ENCODE assay signal across 22 cellular contexts in genomic region chr1:14961661-14962267, GRCh38.
A peak's percentile ranks its signal among the peaks of the same experiment; 100 is the strongest.
DNase-seq lines count a peak whose midpoint lies in the region; FAIRE-seq and TF ChIP-seq lines count a peak whose summit lies in the region.
"Had no signal": no experiment of that assay in that cellular context is flagged by ENCODE, and none has a peak within 500 bp of the region (broad histone marks: within the 10 kb centered on the region; RNA-seq: fewer than 3 reads in every experiment).

No MANE protein-coding gene starts in this region.

- no peak overlapping the region for H3K9ac ChIP-seq in endothelial cell of umbilical vein (replicated peaks; ENCODE audit: extremely low read depth, insufficient read depth, low read length)
- H3K9ac ChIP-seq: KMS-11 had no signal

- no peak for TF ChIP-seq POLR2A in endothelial cell of umbilical vein (IDR thresholded peaks at IDR 0.05; ENCODE audit: low read depth, low read length)

- no peak overlapping the region for H3K27ac Mint-ChIP-seq in activated CD4-positive, alpha-beta T cell treated with anti-CD3 and anti-CD28 coated beads, Interleukin-2, amount 10 ng/mL, durations not matched to agents 7 days and 5 days
- H3K27ac Mint-ChIP-seq: activated B cell treated with CpG ODN at 0.5 μM for 24 hours; activated CD4-positive, alpha-beta memory T cell treated with anti-CD3 and anti-CD28 coated beads for 36 hours; CD8-positive, alpha-beta T cell had no signal

- H3K4me1 ChIP-seq in endothelial cell of umbilical vein (ENCODE audit: control insufficient read depth, extremely low read depth, insufficient read depth, low read length), result no peaks in the 10 kb centered on the region
- H3K4me1 ChIP-seq: adrenal gland, stomach had no signal

- no peaks in the 10 kb centered on the region for H3K36me3 ChIP-seq in endothelial cell of umbilical vein (ENCODE audit: control insufficient read depth in 2 of 2, extremely low read depth in 1 of 2, insufficient read depth in 2 of 2, low read length in 2 of 2)
- H3K36me3 ChIP-seq: breast epithelium had no signal

- no peaks in the 10 kb centered on the region for H4K20me1 ChIP-seq in endothelial cell of umbilical vein (replicated peaks; ENCODE audit: control insufficient read depth, extremely low read depth, insufficient read depth, low read length)

- no peak overlapping the region for H3K4me3 Mint-ChIP-seq in activated CD4-positive, alpha-beta T cell treated with anti-CD3 and anti-CD28 coated beads, Interleukin-2, amount 10 ng/mL, durations not matched to agents 7 days and 5 days
- H3K4me3 Mint-ChIP-seq: activated B cell treated with CpG ODN at 0.5 μM for 24 hours; activated CD4-positive, alpha-beta memory T cell treated with anti-CD3 and anti-CD28 coated beads for 36 hours; CD8-positive, alpha-beta T cell had no signal

- H3K9me3 ChIP-seq in endothelial cell of umbilical vein (replicated peaks; ENCODE audit: control insufficient read depth, insufficient read depth, low read length), result no peaks in the 10 kb centered on the region
- H3K9me3 ChIP-seq: adrenal gland, breast epithelium, heart left ventricle, stomach had no signal

- FAIRE-seq in GM19239 (lab: Jason Lieb, UNC) (no peak), endothelial cell of umbilical vein (lab: Jason Lieb, UNC) (peak; percentile 38)
- FAIRE-seq: endometrium had no signal

- CTCF ChIA-PET in endothelial cell of umbilical vein (lab: Charles Lee) (no interaction called here), GM10248 (lab: Yijun Ruan, JAX) (no interaction called here)
- CTCF ChIA-PET in activated CD4-positive, alpha-beta T cell treated with anti-CD3 and anti-CD28 coated beads, Interleukin-2, amount 10 ng/mL, durations not matched to agents 7 days and 5 days (lab: Charles Lee), result no interaction called here

- no peaks in the 10 kb centered on the region for H3K9me3 Mint-ChIP-seq in activated CD4-positive, alpha-beta T cell treated with anti-CD3 and anti-CD28 coated beads, Interleukin-2, amount 10 ng/mL, durations not matched to agents 7 days and 5 days
- H3K9me3 Mint-ChIP-seq: activated B cell treated with CpG ODN at 0.5 μM for 24 hours; activated CD4-positive, alpha-beta memory T cell treated with anti-CD3 and anti-CD28 coated beads for 36 hours; CD8-positive, alpha-beta T cell had no signal

- H3K4me3 ChIP-seq in endothelial cell of umbilical vein (replicated peaks in 1 of 3; ENCODE audit: insufficient read depth in 1 of 3, low read depth in 1 of 3, low read length in 3 of 3), result no peak overlapping the region
- H3K4me3 ChIP-seq: adrenal gland, breast epithelium, heart left ventricle, stomach had no signal

- no peak overlapping the region for H3K27ac ChIP-seq in endothelial cell of umbilical vein (ENCODE audit: insufficient read depth, low read depth, low read length)
- H3K27ac ChIP-seq: breast epithelium, heart left ventricle, KMS-11, stomach had no signal

- no peaks in the 10 kb centered on the region for H3K79me2 ChIP-seq in endothelial cell of umbilical vein (ENCODE audit: control insufficient read depth, insufficient read depth, low read length)

- TF ChIP-seq CTCF in endothelial cell of umbilical vein (IDR thresholded peaks at IDR 0.05; ENCODE audit: extremely low read depth in 1 of 2, insufficient read depth in 1 of 2, low read depth in 1 of 2, low read length in 2 of 2) (no peak), GM10248 (IDR thresholded peaks at IDR 0.05; ENCODE audit: control extremely low read depth, extremely low read depth, low read depth, missing control alignments) (no peak)

- H3K36me3 Mint-ChIP-seq in activated CD4-positive, alpha-beta T cell treated with anti-CD3 and anti-CD28 coated beads, Interleukin-2, amount 10 ng/mL, durations not matched to agents 7 days and 5 days (ENCODE audit: low read depth), result no peaks in the 10 kb centered on the region
- H3K36me3 Mint-ChIP-seq: activated CD4-positive, alpha-beta memory T cell treated with anti-CD3 and anti-CD28 coated beads for 36 hours; CD8-positive, alpha-beta T cell had no signal

- POLR2A ChIA-PET in endothelial cell of umbilical vein (lab: Charles Lee), result no interaction called here
- POLR2A ChIA-PET in GM10248 (lab: Yijun Ruan, JAX), result no interaction called here
- POLR2A ChIA-PET in activated CD4-positive, alpha-beta T cell treated with anti-CD3 and anti-CD28 coated beads, Interleukin-2, amount 10 ng/mL, durations not matched to agents 7 days and 5 days (lab: Charles Lee), result no interaction called here

- DNase-seq in DMS114 treated with DMSO at 0.1 percent for 48 hours (lab: John Stamatoyannopoulos, UW; ENCODE audit: unreplicated experiment), result peak; percentile 12
- DNase-seq in GM19239 (ENCODE audit: insufficient read length, low spot score), result peak; percentile 18
- peak; percentile 3 for DNase-seq in RKO (ENCODE audit: low spot score)
- no peak for DNase-seq in endothelial cell of umbilical vein (ENCODE audit: low read depth, low spot score)
- no peak for DNase-seq in GM10248 (ENCODE audit: extremely low spot score)
- no peak for DNase-seq in midbrain (lab: John Stamatoyannopoulos, UW)
- no peak for DNase-seq in activated CD4-positive, alpha-beta T cell treated with anti-CD3 and anti-CD28 coated beads, Interleukin-2, amount 10 ng/mL, durations not matched to agents 7 days and 5 days
- no peak for DNase-seq in NCI-H1417 (lab: John Stamatoyannopoulos, UW)
- DNase-seq: activated B cell treated with CpG ODN at 0.5 μM for 24 hours; activated CD4-positive, alpha-beta memory T cell treated with anti-CD3 and anti-CD28 coated beads for 36 hours; CD8-positive, alpha-beta T cell; cortex of kidney; EL; heart left ventricle; NCI-H1105 treated with DMSO at 0.1 percent for 48 hours; NCI-H526 treated with DMSO at 0.1 percent for 48 hours; stimulated activated CD4-positive, alpha-beta T cell treated with anti-CD3 and anti-CD28 coated beads, Interleukin-4, amount 100 ng/mL, for 4 hours; stomach had no signal

- H3K27me3 ChIP-seq in endothelial cell of umbilical vein (ENCODE audit: control insufficient read depth in 2 of 2, insufficient read depth in 2 of 2, low read length in 2 of 2), result no peaks in the 10 kb centered on the region
- H3K27me3 ChIP-seq: adrenal gland, breast epithelium, heart left ventricle, stomach had no signal

- intact Hi-C loops in endothelial cell of umbilical vein (cut with micrococcal nuclease), result no loop called here

- H3K4me1 Mint-ChIP-seq in activated CD4-positive, alpha-beta T cell treated with anti-CD3 and anti-CD28 coated beads, Interleukin-2, amount 10 ng/mL, durations not matched to agents 7 days and 5 days, result no peaks in the 10 kb centered on the region
- H3K4me1 Mint-ChIP-seq: activated B cell treated with CpG ODN at 0.5 μM for 24 hours had no signal

- dilution Hi-C loops in endothelial cell of umbilical vein (cut with MboI; ENCODE audit: extremely low pct_ligation_motif_present, low sequenced_read_pairs), result no loop called here

- no peak overlapping the region for H3K4me2 ChIP-seq in endothelial cell of umbilical vein (ENCODE audit: insufficient read depth, low read length)
- H3K4me2 ChIP-seq: KMS-11 had no signal

- H2AFZ ChIP-seq in endothelial cell of umbilical vein (ENCODE audit: low read depth, low read length), result no peak overlapping the region

- no peaks in the 10 kb centered on the region for H3K27me3 Mint-ChIP-seq in activated CD4-positive, alpha-beta T cell treated with anti-CD3 and anti-CD28 coated beads, Interleukin-2, amount 10 ng/mL, durations not matched to agents 7 days and 5 days
- H3K27me3 Mint-ChIP-seq: activated B cell treated with CpG ODN at 0.5 μM for 24 hours; activated CD4-positive, alpha-beta memory T cell treated with anti-CD3 and anti-CD28 coated beads for 36 hours had no signal

- H3K9me1 ChIP-seq in endothelial cell of umbilical vein (replicated peaks; ENCODE audit: control insufficient read depth, extremely low read depth, insufficient read depth, low read length), result no peaks in the 10 kb centered on the region

- BruUV-seq in endothelial cell of umbilical vein (replicated peaks; lab: Mats Ljungman, UMichigan), result no TSS peak

TF ChIP-seq in endothelial cell of umbilical vein, 7 proteins besides CTCF, POLR2A, EP300 and RAD21:
- no peak for TF ChIP-seq JUN (IDR thresholded peaks at IDR 0.05; ENCODE audit: borderline replicate concordance, insufficient read depth, insufficient read length, low read depth)

Comparison
In these comparisons a context has a peak if more than half of its experiments do, and no peak if none do; other contexts are left out.
1. DNase-seq: peak in DMS114 treated with DMSO at 0.1 percent for 48 hours (single experiment), GM19239 (single experiment) and RKO (single experiment); none in endothelial cell of umbilical vein (single experiment), GM10248 (single experiment), midbrain (single experiment), activated CD4-positive, alpha-beta T cell treated with anti-CD3 and anti-CD28 coated beads, Interleukin-2, amount 10 ng/mL, durations not matched to agents 7 days and 5 days (single experiment) and NCI-H1417 (0 of 3).